Comparison of ENCODE assay signal across 12 cellular contexts in genomic region chr2:44543773-44544725, GRCh38.
A peak's percentile ranks its signal among the peaks of the same experiment; 100 is the strongest.
DNase-seq lines count a peak whose midpoint lies in the region; ATAC-seq and TF ChIP-seq lines count a peak whose summit lies in the region.
"Had no signal": no experiment of that assay in that cellular context is flagged by ENCODE, and none has a peak within 500 bp of the region (broad histone marks: within the 10 kb centered on the region; RNA-seq: fewer than 3 reads in every experiment).

No MANE protein-coding gene starts in this region.

- in situ Hi-C loops in gastrocnemius medialis (cut with MboI; ENCODE audit: low sequenced_read_pairs in 4 of 4): no loop called here

- H3K36me3 ChIP-seq in HUES6 (ENCODE audit: control insufficient read depth, insufficient read depth, low read length) (no peaks in the 10 kb centered on the region), upper lobe of left lung (no peaks in the 10 kb centered on the region), gastrocnemius medialis (no peaks in the 10 kb centered on the region)
- H3K36me3 ChIP-seq: tibial artery had no signal

- intact Hi-C loops in gastrocnemius medialis (cut with DNase I; ENCODE audit: low total_unique reads): no loop called here

- TF ChIP-seq CTCF in upper lobe of left lung (IDR thresholded peaks at IDR 0.05): no peak
- TF ChIP-seq CTCF in gastrocnemius medialis (IDR thresholded peaks at IDR 0.05 in 4 of 5, conservative IDR thresholded peaks at IDR 0.05 in 1 of 5): no peak

- no peak for TF ChIP-seq POLR2A in upper lobe of left lung (IDR thresholded peaks at IDR 0.05)
- no peak for TF ChIP-seq POLR2A in gastrocnemius medialis (IDR thresholded peaks at IDR 0.05)

- WGBS in upper lobe of left lung, 2 donors: 77 to 82% methylated on average over 2 of the region's 2 CpGs

- DNase-seq in NCI-H2227 treated with DMSO at 0.1 percent for 48 hours (lab: John Stamatoyannopoulos, UW) (peak; percentile 69), cerebellar cortex (ENCODE audit: low spot score) (peak; percentile 9), myocyte (ENCODE audit: low read depth) (peak; percentile 49), upper lobe of left lung (no peak), gastrocnemius medialis (no peak), CD1c-positive myeloid dendritic cell (ENCODE audit: extremely low spot score) (no peak)
- DNase-seq in activated CD4-positive, alpha-beta T cell treated with anti-CD3 and anti-CD28 coated beads for 1 hour: no peak
- DNase-seq: activated T-cell treated with anti-CD3 and anti-CD28 coated beads, Interleukin-2, amount 50 U/mL, for 72 hours; tibial artery had no signal

- 0 out of 2 replicates have a peak overlapping the region, but pooled peaks have one; percentile 16 for H3K4me3 ChIP-seq in HUES6 (ENCODE audit: low read depth, low read length)
- H3K4me3 ChIP-seq in upper lobe of left lung: no peak overlapping the region
- H3K4me3 ChIP-seq in gastrocnemius medialis: no peak overlapping the region
- H3K4me3 ChIP-seq: tibial artery had no signal

- no peak for ATAC-seq in upper lobe of left lung (ENCODE audit: low FRiP score in 2 of 2)
- no peak for ATAC-seq in gastrocnemius medialis
- ATAC-seq: activated T-cell treated with anti-CD3 and anti-CD28 coated beads, Interleukin-2, amount 50 U/mL, for 72 hours; HCT116 had no signal

- peak overlapping the region; percentile 88 for H3K27ac ChIP-seq in HUES6 (ENCODE audit: low read depth, low read length)
- H3K27ac ChIP-seq in upper lobe of left lung: no peak overlapping the region
- H3K27ac ChIP-seq in gastrocnemius medialis: no peak overlapping the region
- H3K27ac ChIP-seq: parathyroid adenoma, tibial artery had no signal

- H3K4me1 ChIP-seq in HUES6 (ENCODE audit: control insufficient read depth, insufficient read depth, low read length) (peaks cover 68% of the 10 kb centered on the region), upper lobe of left lung (no peaks in the 10 kb centered on the region), gastrocnemius medialis (peaks cover 4 to 8% of the 10 kb centered on the region in 2 donors)

- H3K9ac ChIP-seq in HUES6 (ENCODE audit: low read length): peak overlapping the region; percentile 4
- H3K9ac ChIP-seq: parathyroid adenoma had no signal

- TF ChIP-seq EP300 in upper lobe of left lung (IDR thresholded peaks at IDR 0.05): no peak

- H3K27me3 ChIP-seq in HUES6 (ENCODE audit: control insufficient read depth, insufficient read depth, low read length) (no peaks in the 10 kb centered on the region), upper lobe of left lung (no peaks in the 10 kb centered on the region), gastrocnemius medialis (no peaks in the 10 kb centered on the region)
- H3K27me3 ChIP-seq: tibial artery had no signal

- H3K9me3 ChIP-seq in HUES6 (ENCODE audit: control insufficient read depth, insufficient read depth, low read depth, low read length) (no peaks in the 10 kb centered on the region), upper lobe of left lung (no peaks in the 10 kb centered on the region), gastrocnemius medialis (no peaks in the 10 kb centered on the region)
- H3K9me3 ChIP-seq: tibial artery had no signal

Comparison
In these comparisons a context has a peak if more than half of its experiments do, and no peak if none do; other contexts are left out.
1. DNase-seq: peak in NCI-H2227 treated with DMSO at 0.1 percent for 48 hours (single experiment), cerebellar cortex (single experiment) and myocyte (single experiment); none in upper lobe of left lung (0 of 2), gastrocnemius medialis (0 of 2), activated CD4-positive, alpha-beta T cell treated with anti-CD3 and anti-CD28 coated beads for 1 hour (single experiment) and CD1c-positive myeloid dendritic cell (single experiment).